ENCODE assay signal across 21 cellular contexts in genomic region chr6:2708456-2708855, GRCh38. TPM values are rescaled to one million over a fixed set of nuclear protein-coding genes. Genes with fewer than 3 reads are reported as not detected.
"Had no signal": no experiment of that assay in that cellular context is flagged by ENCODE, and none has a peak within 500 bp of the region (broad histone marks: within the 10 kb centered on the region; RNA-seq: fewer than 3 reads in every experiment).

No MANE protein-coding gene starts in this region.

- H3K4me1 ChIP-seq: ascending aorta, lower lobe of right lung, right lobe of liver, spleen had no signal

- H3K27me3 ChIP-seq: ascending aorta, right lobe of liver, spleen, tibial artery had no signal

- ATAC-seq: activated CD4-positive, CD25-positive, alpha-beta regulatory T cell treated with anti-CD3 and anti-CD28 coated beads, Interleukin-2, amount 50 U/mL, for 24 hours; activated CD8-positive, alpha-beta T cell treated with anti-CD3 and anti-CD28 coated beads for 36 hours; left lobe of liver; lower lobe of right lung; right lobe of liver had no signal

- H3K9me3 ChIP-seq: ascending aorta, lower lobe of right lung, right lobe of liver, tibial artery had no signal

- H3K27ac Mint-ChIP-seq: activated CD4-positive, alpha-beta T cell treated with anti-CD3 and anti-CD28 coated beads, Interleukin-2, amount 10 ng/mL, durations not matched to agents 24 days and 14 days; activated CD8-positive, alpha-beta T cell treated with anti-CD3 and anti-CD28 coated beads for 36 hours; activated naive CD4-positive, alpha-beta T cell treated with anti-CD3 and anti-CD28 coated beads, Interleukin-2, amount 50 U/mL, for 24 hours; activated T-helper 1 cell treated with anti-CD3 and anti-CD28 coated beads, Interleukin-12 subunit alpha, Interleukin-12 subunit beta, Interleukin-2, Interleukin-4 antibody, amounts not matched to agents 30 ng/mL and 10 ng/mL and 1 ng/mL, durations not matched to agents 14 hours and 24 hours and 36 hours; dendritic cell treated with granulocyte-macrophage colony-stimulating factor and Interleukin-4, amounts not matched to agents 40 ng/mL and 50 ng/mL, for 4 days had no signal

- H3K4me3 ChIP-seq: ascending aorta, lower lobe of right lung, right lobe of liver, SK-N-MC, spleen, tibial artery had no signal

- H3K36me3 ChIP-seq: ascending aorta, lower lobe of right lung, right lobe of liver, spleen, tibial artery had no signal

- H3K4me3 Mint-ChIP-seq: activated CD4-positive, alpha-beta T cell treated with anti-CD3 and anti-CD28 coated beads, Interleukin-2, amount 10 ng/mL, durations not matched to agents 24 days and 14 days; activated CD8-positive, alpha-beta T cell treated with anti-CD3 and anti-CD28 coated beads for 36 hours; activated naive CD4-positive, alpha-beta T cell treated with anti-CD3 and anti-CD28 coated beads, Interleukin-2, amount 50 U/mL, for 24 hours; activated T-helper 1 cell treated with anti-CD3 and anti-CD28 coated beads, Interleukin-12 subunit alpha, Interleukin-12 subunit beta, Interleukin-2, Interleukin-4 antibody, amounts not matched to agents 30 ng/mL and 10 ng/mL and 1 ng/mL, durations not matched to agents 14 hours and 24 hours and 36 hours; dendritic cell treated with granulocyte-macrophage colony-stimulating factor and Interleukin-4, amounts not matched to agents 40 ng/mL and 50 ng/mL, for 4 days; naive B cell had no signal

- H3K27me3 Mint-ChIP-seq: activated CD8-positive, alpha-beta T cell treated with anti-CD3 and anti-CD28 coated beads for 36 hours; dendritic cell treated with granulocyte-macrophage colony-stimulating factor and Interleukin-4, amounts not matched to agents 40 ng/mL and 50 ng/mL, for 4 days had no signal

- H3K27ac ChIP-seq: ascending aorta, lower lobe of right lung, right lobe of liver, SK-N-MC, spleen, tibial artery, VCaP had no signal

- H3K4me1 Mint-ChIP-seq: activated CD4-positive, alpha-beta T cell treated with anti-CD3 and anti-CD28 coated beads, Interleukin-2, amount 10 ng/mL, durations not matched to agents 24 days and 14 days; activated naive CD4-positive, alpha-beta T cell treated with anti-CD3 and anti-CD28 coated beads, Interleukin-2, amount 50 U/mL, for 24 hours had no signal

- DNase-seq: activated CD4-positive, alpha-beta T cell treated with anti-CD3 and anti-CD28 coated beads, Interleukin-2, amount 10 ng/mL, durations not matched to agents 24 days and 14 days; activated CD8-positive, alpha-beta T cell treated with anti-CD3 and anti-CD28 coated beads for 36 hours; activated gamma-delta T cell; effector CD8-positive, alpha-beta T cell; lower lobe of right lung; naive B cell; nucleus accumbens; right lobe of liver; spleen; stimulated activated CD4-positive, alpha-beta T cell treated with anti-CD3 and anti-CD28 coated beads, Interleukin-4, amount 100 ng/mL, for 24 hours; stimulated activated naive CD4-positive, alpha-beta T cell treated with Interleukin-2 at 50 U/mL for 16 hours; SW 1271; tibial artery had no signal

RNA-seq across cellular contexts. Expression of gene MYLK4, which starts 42.3 kb away (rescaled TPM):
- total RNA-seq: ascending aorta had no signal
